ENCODE assay signal across 28 cellular contexts in the genomic region with DNA sequence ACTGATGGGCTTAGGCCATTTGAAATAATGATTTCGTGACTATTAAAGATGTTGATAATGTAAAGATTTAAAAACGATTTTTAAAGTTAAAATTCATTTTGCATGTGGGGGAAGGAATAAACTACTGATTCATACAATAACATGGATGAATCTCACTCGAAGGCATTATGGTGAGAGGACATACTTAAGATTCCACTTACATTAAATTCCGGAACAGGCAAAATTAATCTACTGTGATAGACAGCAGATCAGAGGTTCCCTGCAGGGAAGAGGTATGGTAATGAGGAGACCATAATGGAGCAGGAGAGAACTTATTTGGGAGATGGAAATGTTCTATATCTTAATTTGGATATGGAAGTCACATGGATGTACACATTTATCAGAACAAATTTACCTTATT. TPM values are rescaled to one million over a fixed set of nuclear protein-coding genes. Genes with fewer than 3 reads are reported as not detected.
"Had no signal": no experiment of that assay in that cellular context is flagged by ENCODE, and none has a peak within 500 bp of the region (broad histone marks: within the 10 kb centered on the region; RNA-seq: fewer than 3 reads in every experiment).

No MANE protein-coding gene starts in this region.

- H3K27ac ChIP-seq: adrenal gland, Peyer's patch, RWPE1 had no signal

- H3K9me3 Mint-ChIP-seq: activated CD4-positive, alpha-beta T cell treated with anti-CD3 and anti-CD28 coated beads, Interleukin-2, amount 10 ng/mL, durations not matched to agents 7 days and 5 days; activated naive CD4-positive, alpha-beta T cell treated with anti-CD3 and anti-CD28 coated beads, Interleukin-2, amount 50 U/mL, for 24 hours; activated naive CD8-positive, alpha-beta T cell treated with anti-CD3 and anti-CD28 coated beads, Interleukin-2, amount 10 ng/mL, durations not matched to agents 7 days and 5 days; activated T-cell treated with anti-CD3 and anti-CD28 coated beads, Interleukin-2, amount 50 U/mL, for 24 hours; activated T-helper 2 cell treated with anti-CD3 and anti-CD28 coated beads, Interferon-gamma antibody, Interleukin-2, Interleukin-4, amounts not matched to agents 10 μg/mL and 5 μg/mL and 100 μg/mL, durations not matched to agents 14 hours and 24 hours and 36 hours; T-helper 1 cell treated with Interleukin-12 subunit alpha and Interleukin-12 subunit beta and Interleukin-4 antibody, amounts not matched to agents 30 μg/mL and 1 μg/mL, for 36 hours; T-helper 2 cell treated with Interferon-gamma antibody and Interleukin-4, amounts not matched to agents 5 μg/mL and 100 μg/mL, for 36 hours had no signal

- H3K36me3 Mint-ChIP-seq: activated naive CD4-positive, alpha-beta T cell treated with anti-CD3 and anti-CD28 coated beads, Interleukin-2, amount 50 U/mL, for 24 hours; activated naive CD8-positive, alpha-beta T cell treated with anti-CD3 and anti-CD28 coated beads, Interleukin-2, amount 10 ng/mL, durations not matched to agents 7 days and 5 days; brain had no signal

- H3K27ac Mint-ChIP-seq: activated CD4-positive, alpha-beta T cell treated with anti-CD3 and anti-CD28 coated beads, Interleukin-2, amount 10 ng/mL, durations not matched to agents 7 days and 5 days; activated CD8-positive, alpha-beta T cell treated with anti-CD3 and anti-CD28 coated beads, Interleukin-2, amount 10 ng/mL, durations not matched to agents 7 days and 5 days; activated naive CD4-positive, alpha-beta T cell treated with anti-CD3 and anti-CD28 coated beads, Interleukin-2, amount 50 U/mL, for 24 hours; activated naive CD8-positive, alpha-beta T cell treated with anti-CD3 and anti-CD28 coated beads, Interleukin-2, amount 10 ng/mL, durations not matched to agents 7 days and 5 days; activated T-cell treated with anti-CD3 and anti-CD28 coated beads, Interleukin-2, amount 50 U/mL, for 24 hours; activated T-helper 2 cell treated with anti-CD3 and anti-CD28 coated beads, Interferon-gamma antibody, Interleukin-2, Interleukin-4, amounts not matched to agents 10 μg/mL and 5 μg/mL and 100 μg/mL, durations not matched to agents 14 hours and 24 hours and 36 hours; brain; T-helper 1 cell treated with Interleukin-12 subunit alpha and Interleukin-12 subunit beta and Interleukin-4 antibody, amounts not matched to agents 30 μg/mL and 1 μg/mL, for 36 hours; T-helper 2 cell treated with Interferon-gamma antibody and Interleukin-4, amounts not matched to agents 5 μg/mL and 100 μg/mL, for 36 hours had no signal

- H3K27me3 ChIP-seq: adrenal gland, Peyer's patch had no signal

- ATAC-seq: activated CD8-positive, alpha-beta T cell treated with anti-CD3 and anti-CD28 coated beads, Interleukin-2, amount 10 ng/mL, durations not matched to agents 7 days and 5 days; PC-3; Right ventricle myocardium inferior had no signal

- DNase-seq: activated CD4-positive, alpha-beta T cell treated with anti-CD3 and anti-CD28 coated beads, Interleukin-2, amount 10 ng/mL, durations not matched to agents 7 days and 5 days; activated CD4-positive, alpha-beta T cell treated with anti-CD3 and anti-CD28 coated beads, Interleukin-2, amount 50 U/mL, for 48 hours; activated CD8-positive, alpha-beta T cell treated with anti-CD3 and anti-CD28 coated beads, Interleukin-2, amount 10 ng/mL, durations not matched to agents 7 days and 5 days; activated gamma-delta T cell; activated naive CD4-positive, alpha-beta T cell treated with Interleukin-2 at 50 U/mL for 16 hours; activated naive CD8-positive, alpha-beta T cell treated with anti-CD3 and anti-CD28 coated beads, Interleukin-2, amount 10 ng/mL, durations not matched to agents 7 days and 5 days; activated T-cell treated with anti-CD3 and anti-CD28 coated beads, Interleukin-2, amount 50 U/mL, for 24 hours; adrenal gland; caudate nucleus; cerebellar nuclear complex; Karpas-422; NCI-H1105; NCI-H1417 treated with DMSO at 0.1 percent for 48 hours; NCI-H1930; NCI-H2081 treated with DMSO at 0.1 percent for 48 hours; NCI-H345; NCI-H524 treated with DMSO at 0.1 percent for 48 hours; NK-92 treated with Interleukin-12 subunit alpha and Interleukin-12 subunit beta, amount 100 ng/mL, for 24 hours; PC-3; Peyer's patch; SIG-M5 had no signal

- H3K4me3 Mint-ChIP-seq: activated CD4-positive, alpha-beta T cell treated with anti-CD3 and anti-CD28 coated beads, Interleukin-2, amount 10 ng/mL, durations not matched to agents 7 days and 5 days; activated CD8-positive, alpha-beta T cell treated with anti-CD3 and anti-CD28 coated beads, Interleukin-2, amount 10 ng/mL, durations not matched to agents 7 days and 5 days; activated naive CD4-positive, alpha-beta T cell treated with anti-CD3 and anti-CD28 coated beads, Interleukin-2, amount 50 U/mL, for 24 hours; activated naive CD8-positive, alpha-beta T cell treated with anti-CD3 and anti-CD28 coated beads, Interleukin-2, amount 10 ng/mL, durations not matched to agents 7 days and 5 days; activated T-cell treated with anti-CD3 and anti-CD28 coated beads, Interleukin-2, amount 50 U/mL, for 24 hours; brain; T-helper 1 cell treated with Interleukin-12 subunit alpha and Interleukin-12 subunit beta and Interleukin-4 antibody, amounts not matched to agents 30 μg/mL and 1 μg/mL, for 36 hours; T-helper 2 cell treated with Interferon-gamma antibody and Interleukin-4, amounts not matched to agents 5 μg/mL and 100 μg/mL, for 36 hours had no signal

- H3K9me3 ChIP-seq: adrenal gland, Peyer's patch had no signal

- H3K4me3 ChIP-seq: adrenal gland, Peyer's patch had no signal

- H3K36me3 ChIP-seq: adrenal gland, Peyer's patch had no signal

RNA-seq across cellular contexts. Expression of gene RAB6B, which starts 28.4 kb away (rescaled TPM):
- total RNA-seq: activated CD4-positive, alpha-beta T cell treated with anti-CD3 and anti-CD28 coated beads, Interleukin-2, amount 10 ng/mL, durations not matched to agents 7 days and 5 days had no signal
